39 cellular contexts compared by ENCODE assay signal in genomic region chr4:68831642-68832041, GRCh38. TPM values are rescaled to one million over a fixed set of nuclear protein-coding genes. Genes with fewer than 3 reads are reported as not detected.
"Had no signal": no experiment of that assay in that cellular context is flagged by ENCODE, and none has a peak within 500 bp of the region (broad histone marks: within the 10 kb centered on the region; RNA-seq: fewer than 3 reads in every experiment).

No MANE protein-coding gene starts in this region.

- H3K9me3 Mint-ChIP-seq: activated B cell treated with CpG ODN at 0.5 μM for 24 hours; activated CD4-positive, alpha-beta memory T cell treated with anti-CD3 and anti-CD28 coated beads for 36 hours; activated CD4-positive, alpha-beta T cell treated with anti-CD3 and anti-CD28 coated beads, Interleukin-2, amount 10 ng/mL, durations not matched to agents 24 days and 14 days; activated CD8-positive, alpha-beta T cell treated with anti-CD3 and anti-CD28 coated beads for 36 hours; activated naive CD4-positive, alpha-beta T cell treated with anti-CD3 and anti-CD28 coated beads, Interleukin-2, amount 50 U/mL, for 72 hours; activated naive CD8-positive, alpha-beta T cell treated with anti-CD3 and anti-CD28 coated beads for 36 hours; activated T-cell treated with anti-CD3 and anti-CD28 coated beads, Interleukin-2, amount 50 U/mL, for 4 hours; activated T-cell treated with anti-CD3 and anti-CD28 coated beads, Interleukin-2, amount 50 U/mL, for 72 hours; activated T-helper 1 cell treated with anti-CD3 and anti-CD28 coated beads, Interleukin-12 subunit alpha, Interleukin-12 subunit beta, Interleukin-2, Interleukin-4 antibody, amounts not matched to agents 30 ng/mL and 10 ng/mL and 1 ng/mL, durations not matched to agents 14 hours and 24 hours and 36 hours; activated T-helper 17 cell treated with anti-CD3 and anti-CD28 coated beads, Interleukin-2, amount 50 U/mL, for 72 hours; T-helper 1 cell treated with Interleukin-12 subunit alpha and Interleukin-12 subunit beta and Interleukin-4 antibody, amounts not matched to agents 30 μg/mL and 1 μg/mL, for 36 hours; T-helper 2 cell treated with Interferon-gamma antibody and Interleukin-4, amounts not matched to agents 5 μg/mL and 100 μg/mL, for 36 hours had no signal

- H3K9me3 ChIP-seq: adrenal gland, body of pancreas, breast epithelium had no signal

- H3K27ac ChIP-seq: adrenal gland, body of pancreas, brain microvascular endothelial cell, breast epithelium, VCaP had no signal

- H3K27ac Mint-ChIP-seq: activated B cell treated with CpG ODN at 0.5 μM for 24 hours; activated CD4-positive, alpha-beta memory T cell treated with anti-CD3 and anti-CD28 coated beads for 36 hours; activated CD4-positive, alpha-beta T cell treated with anti-CD3 and anti-CD28 coated beads, Interleukin-2, amount 10 ng/mL, durations not matched to agents 24 days and 14 days; activated CD8-positive, alpha-beta T cell treated with anti-CD3 and anti-CD28 coated beads for 36 hours; activated naive CD4-positive, alpha-beta T cell treated with anti-CD3 and anti-CD28 coated beads for 36 hours; activated naive CD4-positive, alpha-beta T cell treated with anti-CD3 and anti-CD28 coated beads, Interleukin-2, amount 50 U/mL, for 72 hours; activated naive CD8-positive, alpha-beta T cell treated with anti-CD3 and anti-CD28 coated beads for 36 hours; activated T-cell treated with anti-CD3 and anti-CD28 coated beads, Interleukin-2, amount 50 U/mL, for 72 hours; activated T-helper 1 cell treated with anti-CD3 and anti-CD28 coated beads, Interleukin-12 subunit alpha, Interleukin-12 subunit beta, Interleukin-2, Interleukin-4 antibody, amounts not matched to agents 30 ng/mL and 10 ng/mL and 1 ng/mL, durations not matched to agents 14 hours and 24 hours and 36 hours; activated T-helper 17 cell treated with anti-CD3 and anti-CD28 coated beads, Interleukin-2, amount 50 U/mL, for 72 hours; T-helper 1 cell treated with Interleukin-12 subunit alpha and Interleukin-12 subunit beta and Interleukin-4 antibody, amounts not matched to agents 30 μg/mL and 1 μg/mL, for 36 hours; T-helper 2 cell treated with Interferon-gamma antibody and Interleukin-4, amounts not matched to agents 5 μg/mL and 100 μg/mL, for 36 hours had no signal

- H3K36me3 ChIP-seq: adrenal gland, brain microvascular endothelial cell, breast epithelium had no signal

- H3K4me1 ChIP-seq: adrenal gland, body of pancreas, breast epithelium had no signal

- H3K4me3 Mint-ChIP-seq: activated B cell treated with CpG ODN at 0.5 μM for 24 hours; activated CD4-positive, alpha-beta memory T cell treated with anti-CD3 and anti-CD28 coated beads for 36 hours; activated CD4-positive, alpha-beta T cell treated with anti-CD3 and anti-CD28 coated beads, Interleukin-2, amount 10 ng/mL, durations not matched to agents 24 days and 14 days; activated CD8-positive, alpha-beta T cell treated with anti-CD3 and anti-CD28 coated beads for 36 hours; activated naive CD4-positive, alpha-beta T cell treated with anti-CD3 and anti-CD28 coated beads for 36 hours; activated naive CD8-positive, alpha-beta T cell treated with anti-CD3 and anti-CD28 coated beads for 36 hours; activated T-cell treated with anti-CD3 and anti-CD28 coated beads, Interleukin-2, amount 50 U/mL, for 4 hours; activated T-cell treated with anti-CD3 and anti-CD28 coated beads, Interleukin-2, amount 50 U/mL, for 72 hours; activated T-helper 1 cell treated with anti-CD3 and anti-CD28 coated beads, Interleukin-12 subunit alpha, Interleukin-12 subunit beta, Interleukin-2, Interleukin-4 antibody, amounts not matched to agents 30 ng/mL and 10 ng/mL and 1 ng/mL, durations not matched to agents 14 hours and 24 hours and 36 hours; activated T-helper 17 cell treated with anti-CD3 and anti-CD28 coated beads, Interleukin-2, amount 50 U/mL, for 72 hours; T-helper 1 cell treated with Interleukin-12 subunit alpha and Interleukin-12 subunit beta and Interleukin-4 antibody, amounts not matched to agents 30 μg/mL and 1 μg/mL, for 36 hours; T-helper 2 cell treated with Interferon-gamma antibody and Interleukin-4, amounts not matched to agents 5 μg/mL and 100 μg/mL, for 36 hours had no signal

- H3K36me3 Mint-ChIP-seq: activated CD4-positive, alpha-beta memory T cell treated with anti-CD3 and anti-CD28 coated beads for 36 hours; activated naive CD4-positive, alpha-beta T cell treated with anti-CD3 and anti-CD28 coated beads, Interleukin-2, amount 50 U/mL, for 72 hours; activated naive CD8-positive, alpha-beta T cell treated with anti-CD3 and anti-CD28 coated beads for 36 hours had no signal

- FAIRE-seq: astrocyte, TTC549 had no signal

- ATAC-seq: activated CD8-positive, alpha-beta T cell treated with anti-CD3 and anti-CD28 coated beads for 36 hours; activated naive CD4-positive, alpha-beta T cell treated with anti-CD3 and anti-CD28 coated beads, Interleukin-2, amount 50 U/mL, for 72 hours; activated T-cell treated with anti-CD3 and anti-CD28 coated beads, Interleukin-2, amount 50 U/mL, for 4 hours; activated T-cell treated with anti-CD3 and anti-CD28 coated beads, Interleukin-2, amount 50 U/mL, for 72 hours; activated T-helper 17 cell treated with anti-CD3 and anti-CD28 coated beads, Interleukin-2, amount 50 U/mL, for 72 hours; body of pancreas had no signal

- H3K27me3 Mint-ChIP-seq: activated B cell treated with CpG ODN at 0.5 μM for 24 hours; activated CD4-positive, alpha-beta memory T cell treated with anti-CD3 and anti-CD28 coated beads for 36 hours; activated CD4-positive, alpha-beta T cell treated with anti-CD3 and anti-CD28 coated beads, Interleukin-2, amount 10 ng/mL, durations not matched to agents 24 days and 14 days; activated CD8-positive, alpha-beta T cell treated with anti-CD3 and anti-CD28 coated beads for 36 hours; activated naive CD8-positive, alpha-beta T cell treated with anti-CD3 and anti-CD28 coated beads for 36 hours; activated T-helper 17 cell treated with anti-CD3 and anti-CD28 coated beads, Interleukin-2, amount 50 U/mL, for 72 hours had no signal

- DNase-seq: activated B cell treated with CpG ODN at 0.5 μM for 24 hours; activated CD4-positive, alpha-beta memory T cell treated with anti-CD3 and anti-CD28 coated beads for 36 hours; activated CD4-positive, alpha-beta T cell treated with anti-CD3 and anti-CD28 coated beads for 4 hours; activated CD4-positive, alpha-beta T cell treated with anti-CD3 and anti-CD28 coated beads, Interleukin-2, amount 10 ng/mL, durations not matched to agents 24 days and 14 days; activated CD4-positive, alpha-beta T cell treated with anti-CD3 and anti-CD28 coated beads, Interleukin-2, amount 50 U/mL, for 1 hour; activated CD4-positive, alpha-beta T cell treated with anti-CD3 and anti-CD28 coated beads, Interleukin-2, amount 50 U/mL, for 4 hours; activated CD4-positive, CD25-positive, alpha-beta regulatory T cell treated with anti-CD3 and anti-CD28 coated beads, Interleukin-2, amount 50 U/mL, for 72 hours; activated CD8-positive, alpha-beta memory T cell treated with anti-CD3 and anti-CD28 coated beads, Interleukin-2, amount 50 U/mL, for 4 hours; activated CD8-positive, alpha-beta T cell treated with anti-CD3 and anti-CD28 coated beads for 36 hours; activated effector memory CD4-positive, alpha-beta T cell treated with anti-CD3 and anti-CD28 coated beads, Interleukin-2, amount 50 U/mL, for 16 hours; activated gamma-delta T cell treated with Interleukin-2 at 50 U/mL for 16 hours; activated naive CD4-positive, alpha-beta T cell; activated naive CD4-positive, alpha-beta T cell treated with anti-CD3 and anti-CD28 coated beads for 36 hours; activated naive CD4-positive, alpha-beta T cell treated with anti-CD3 and anti-CD28 coated beads, Interleukin-2, amount 50 U/mL, for 16 hours; activated naive CD8-positive, alpha-beta T cell treated with anti-CD3 and anti-CD28 coated beads for 36 hours; activated T-cell treated with anti-CD3 and anti-CD28 coated beads for 4 hours; activated T-cell treated with anti-CD3 and anti-CD28 coated beads, Interleukin-2, amount 50 U/mL, for 1 hour; activated T-cell treated with anti-CD3 and anti-CD28 coated beads, Interleukin-2, amount 50 U/mL, for 4 hours; activated T-cell treated with anti-CD3 and anti-CD28 coated beads, Interleukin-2, amount 50 U/mL, for 72 hours; adrenal gland; amniotic stem cell; aorta; body of pancreas; brain microvascular endothelial cell; central memory CD4-positive, alpha-beta T cell; T-helper 1 cell; T-helper 2 cell; T-helper 9 cell had no signal

- H3K4me3 ChIP-seq: adrenal gland, body of pancreas, breast epithelium had no signal

- H3K27me3 ChIP-seq: adrenal gland, body of pancreas, brain microvascular endothelial cell, breast epithelium had no signal

- H3K4me1 Mint-ChIP-seq: activated B cell treated with CpG ODN at 0.5 μM for 24 hours; activated CD4-positive, alpha-beta T cell treated with anti-CD3 and anti-CD28 coated beads, Interleukin-2, amount 10 ng/mL, durations not matched to agents 24 days and 14 days; activated naive CD8-positive, alpha-beta T cell treated with anti-CD3 and anti-CD28 coated beads for 36 hours; activated T-helper 17 cell treated with anti-CD3 and anti-CD28 coated beads, Interleukin-2, amount 50 U/mL, for 72 hours had no signal

RNA-seq across cellular contexts. Expression of gene UGT2B10, which starts 15.8 kb away (rescaled TPM):
- total RNA-seq: activated B cell treated with CpG ODN at 0.5 μM for 24 hours; activated CD4-positive, alpha-beta memory T cell treated with anti-CD3 and anti-CD28 coated beads for 36 hours; activated CD4-positive, alpha-beta T cell treated with anti-CD3 and anti-CD28 coated beads, Interleukin-2, amount 10 ng/mL, durations not matched to agents 24 days and 14 days; activated CD8-positive, alpha-beta memory T cell treated with anti-CD3 and anti-CD28 coated beads for 36 hours; activated CD8-positive, alpha-beta T cell treated with anti-CD3 and anti-CD28 coated beads for 36 hours; activated naive CD4-positive, alpha-beta T cell treated with anti-CD3 and anti-CD28 coated beads for 36 hours; activated naive CD4-positive, alpha-beta T cell treated with anti-CD3 and anti-CD28 coated beads, Interleukin-2, amount 50 U/mL, for 72 hours; activated naive CD8-positive, alpha-beta T cell treated with anti-CD3 and anti-CD28 coated beads for 36 hours; activated T-cell treated with anti-CD3 and anti-CD28 coated beads, Interleukin-2, amount 50 U/mL, for 4 hours; activated T-cell treated with anti-CD3 and anti-CD28 coated beads, Interleukin-2, amount 50 U/mL, for 72 hours; activated T-helper 1 cell treated with anti-CD3 and anti-CD28 coated beads, Interleukin-12 subunit alpha, Interleukin-12 subunit beta, Interleukin-2, Interleukin-4 antibody, amounts not matched to agents 30 ng/mL and 10 ng/mL and 1 ng/mL, durations not matched to agents 14 hours and 24 hours and 36 hours; activated T-helper 17 cell treated with anti-CD3 and anti-CD28 coated beads, Interleukin-2, amount 50 U/mL, for 72 hours; aorta; astrocyte; body of pancreas; breast epithelium; cardiac septum had no signal
- polyA plus RNA-seq: adrenal gland, aorta had no signal
